8 cellular contexts compared by ENCODE assay signal in the genomic region with DNA sequence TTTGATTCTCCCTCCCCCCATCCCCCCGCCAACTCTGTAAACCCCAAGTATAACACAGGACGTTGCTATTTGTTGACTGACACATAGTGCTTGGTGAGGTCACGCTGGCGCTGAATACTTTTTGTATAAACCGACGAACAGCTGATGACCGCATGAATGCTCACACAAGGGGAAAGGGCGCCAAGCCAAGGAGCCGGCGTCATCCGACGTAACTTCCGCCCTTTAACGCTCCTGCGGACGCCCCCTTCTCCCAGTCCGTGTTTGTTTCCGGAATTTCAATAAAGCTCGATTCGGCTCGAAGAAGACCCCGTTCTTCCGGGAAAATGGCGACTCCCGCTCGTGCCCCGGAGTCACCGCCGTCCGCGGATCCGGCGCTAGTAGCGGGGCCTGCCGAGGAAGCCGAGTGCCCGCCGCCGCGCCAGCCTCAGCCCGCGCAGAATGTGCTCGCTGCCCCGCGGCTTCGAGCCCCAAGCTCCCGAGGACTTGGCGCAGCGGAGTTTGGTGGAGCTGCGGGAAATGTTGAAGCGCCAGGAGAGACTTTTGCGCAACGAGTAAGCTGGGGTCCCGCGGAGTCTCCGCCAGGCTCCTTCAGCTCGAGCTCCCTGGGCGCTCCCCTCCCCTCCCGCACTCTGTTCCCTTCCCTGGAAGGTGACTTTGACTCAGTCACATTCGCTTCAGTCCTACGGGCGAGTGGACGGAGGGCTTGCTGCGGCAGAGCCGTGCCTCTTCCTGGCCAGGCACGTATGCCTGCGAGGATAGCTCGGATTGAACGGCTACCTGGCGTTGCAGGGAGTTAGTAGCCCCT. TPM values are rescaled to one million over a fixed set of nuclear protein-coding genes. Genes with fewer than 3 reads are reported as not detected.
A peak's percentile ranks its signal among the peaks of the same experiment; 100 is the strongest.
DNase-seq lines count a peak whose midpoint lies in the region; ATAC-seq and TF ChIP-seq lines count a peak whose summit lies in the region.

Gene POLR2M, plus strand, starts transcription at position 310 of the 805 bp plus-strand sequence. Its CDS starts 129 bp downstream, at position 439.

- H2BK12ac ChIP-seq in trophoblast cell (ENCODE audit: low read length): no peak within 1 kb of the TSS

- no CpG with 5 or more reads among the region's 70 CpGs for WGBS in trophoblast cell (ENCODE audit: extremely low coverage, insufficient coverage, insufficient read length)
- 1% methylated on average over 52 of the region's 70 CpGs; no CpG with 5 or more reads in 1 of the 2 donors for WGBS in transverse colon (ENCODE audit: low coverage in 1 of 2), 2 donors

- peak; percentile 95 for ATAC-seq in HG02798 (IDR thresholded peaks at IDR 0.05; ENCODE audit: poor library complexity, unreplicated experiment)

- in situ Hi-C loops in transverse colon (cut with MboI; ENCODE audit: low pct_ligation_motif_present in 1 of 4, low pct_unique_long_range_greater_than_20kb in 1 of 4, low sequenced_read_pairs in 3 of 4): no loop called here

- TF ChIP-seq CTCF in GM12875 (IDR thresholded peaks at IDR 0.05; ENCODE audit: borderline replicate concordance, insufficient read depth, low read depth, low read length) (no peak), transverse colon (IDR thresholded peaks at IDR 0.05) (no peak)

- peak within 1 kb of the TSS; percentile 93 for H4K8ac ChIP-seq in trophoblast cell (ENCODE audit: low read depth, low read length)

- TF ChIP-seq EP300 in transverse colon (IDR thresholded peaks at IDR 0.05; ENCODE audit: low read depth): peak; percentile 78

- H3K79me1 ChIP-seq in trophoblast cell (ENCODE audit: low read length): peaks cover 9% of the 10 kb centered on the region

- H3K36me3 ChIP-seq in adipocyte (ENCODE audit: control insufficient read depth, insufficient read depth, low read length, severe bottlenecking): peaks cover 26% of the 10 kb centered on the region
- peaks cover 2 to 13% of the 10 kb centered on the region in 2 experiments for H3K36me3 ChIP-seq in trophoblast cell (ENCODE audit: control insufficient read depth in 1 of 2, insufficient read depth in 2 of 2, low read length in 2 of 2)
- H3K36me3 ChIP-seq in transverse colon: peaks cover 0 to 15% (median 7%) of the 10 kb centered on the region in 4 donors

- DNase-seq in NCI-H1436 (lab: John Stamatoyannopoulos, UW) (peak; percentile 97), T follicular helper cell (ENCODE audit: low read depth) (peak; percentile 86), adipocyte (ENCODE audit: low read depth) (peak; percentile 100), cardiac septum (ENCODE audit: low spot score) (peak; percentile 95), trophoblast cell (peak; percentile 99), transverse colon (peak; percentile 97)

- intact Hi-C loops in cardiac septum (cut with DNase I) (loop anchor here (10.0 kb wide), 1 partner anchor 152 kb away; no protein-coding TSS in a partner anchor), transverse colon (cut with DNase I; ENCODE audit: low total_unique reads) (no loop called here)

- H3K79me2 ChIP-seq in trophoblast cell (ENCODE audit: control insufficient read depth, insufficient read depth, low read length, poor library complexity): peaks cover 5% of the 10 kb centered on the region

- no peaks in the 10 kb centered on the region for H3K27me3 ChIP-seq in adipocyte (replicated peaks; ENCODE audit: control insufficient read depth, insufficient read depth, low read length)
- H3K27me3 ChIP-seq in trophoblast cell (ENCODE audit: insufficient read depth, low read length): no peaks in the 10 kb centered on the region
- H3K27me3 ChIP-seq in transverse colon: no peaks in the 10 kb centered on the region

- peak within 1 kb of the TSS; percentile 89 for H2AFZ ChIP-seq in trophoblast cell (ENCODE audit: insufficient read depth, low read length, poor library complexity)

- H2BK120ac ChIP-seq in trophoblast cell (ENCODE audit: insufficient read depth, low read length, poor library complexity): peak within 1 kb of the TSS; percentile 83

- peak within 1 kb of the TSS; percentile 78 for H4K12ac ChIP-seq in trophoblast cell (ENCODE audit: low read depth, low read length)

- H3K27ac ChIP-seq in trophoblast cell (ENCODE audit: low read depth, low read length): peak within 1 kb of the TSS; percentile 58
- H3K27ac ChIP-seq in transverse colon: peak within 1 kb of the TSS; percentile 92 to 96 (median 95)

- peak within 1 kb of the TSS; percentile 84 for H3K4me3 ChIP-seq in GM12875 (ENCODE audit: low read depth, low read length)
- H3K4me3 ChIP-seq in adipocyte (ENCODE audit: low read length): peak within 1 kb of the TSS; percentile 99
- peak within 1 kb of the TSS; percentile 92 for H3K4me3 ChIP-seq in trophoblast cell (ENCODE audit: low read depth, low read length)
- H3K4me3 ChIP-seq in transverse colon: peak within 1 kb of the TSS; percentile 70 to 96 (median 83)

- peak within 1 kb of the TSS; percentile 79 for H2BK5ac ChIP-seq in trophoblast cell (ENCODE audit: low read depth, low read length, poor library complexity)

- H3K4me1 ChIP-seq in adipocyte (ENCODE audit: control insufficient read depth, insufficient read depth, low read length): peaks cover 27% of the 10 kb centered on the region
- peaks cover 0 to 2% of the 10 kb centered on the region in 2 experiments for H3K4me1 ChIP-seq in trophoblast cell (ENCODE audit: control insufficient read depth in 1 of 2, insufficient read depth in 2 of 2, low read length in 2 of 2)
- H3K4me1 ChIP-seq in transverse colon: peaks cover 4 to 33% (median 26%) of the 10 kb centered on the region in 4 donors

- peak; percentile 79 for TF ChIP-seq POLR2A in transverse colon (IDR thresholded peaks at IDR 0.05)

- peak within 1 kb of the TSS; percentile 90 for H3K4ac ChIP-seq in trophoblast cell (ENCODE audit: low read depth, low read length)

- H3K9me3 ChIP-seq in adipocyte (ENCODE audit: control insufficient read depth, low read length) (no peaks in the 10 kb centered on the region), trophoblast cell (ENCODE audit: insufficient read depth, low read depth, low read length) (peaks cover 4% of the 10 kb centered on the region), transverse colon (no peaks in the 10 kb centered on the region)

- peak within 1 kb of the TSS; percentile 8 for H3K23ac ChIP-seq in trophoblast cell (ENCODE audit: low read length)

- H3K18ac ChIP-seq in trophoblast cell (ENCODE audit: low read length): peak within 1 kb of the TSS; percentile 81

- H2AK5ac ChIP-seq in trophoblast cell (ENCODE audit: low read length): peak within 1 kb of the TSS; percentile 52

- peak within 1 kb of the TSS; percentile 95 for H3K14ac ChIP-seq in trophoblast cell (ENCODE audit: low read length)

- peak within 1 kb of the TSS; percentile 88 for H4K91ac ChIP-seq in trophoblast cell (ENCODE audit: low read depth, low read length)

- H3K9ac ChIP-seq in adipocyte (ENCODE audit: low read length): peak within 1 kb of the TSS; percentile 99
- H3K9ac ChIP-seq in trophoblast cell (ENCODE audit: low read length): peak within 1 kb of the TSS; percentile 97

- peak within 1 kb of the TSS; percentile 95 for H3K4me2 ChIP-seq in trophoblast cell (ENCODE audit: low read length)

RNA-seq across cellular contexts. Expression of gene POLR2M, which starts in this region (rescaled TPM):
- total RNA-seq in cardiac septum: 80.8 TPM
- 114 and 142 TPM in 2 replicates for polyA plus RNA-seq in trophoblast cell (2013)
- 100 to 1,000 TPM in 1 of 4 donors, 10 to 100 TPM in 3; 18.5 to 159 (median 42.2) TPM for total RNA-seq in transverse colon

Comparison
In these comparisons a context has a peak if more than half of its experiments do, and no peak if none do; other contexts are left out.
1. Peak in every context shown above with its lines: DNase-seq, ATAC-seq, H3K4me3 ChIP-seq and H3K27ac ChIP-seq.